Comparison of ENCODE assay signal across 1 cellular context in the genomic region with DNA sequence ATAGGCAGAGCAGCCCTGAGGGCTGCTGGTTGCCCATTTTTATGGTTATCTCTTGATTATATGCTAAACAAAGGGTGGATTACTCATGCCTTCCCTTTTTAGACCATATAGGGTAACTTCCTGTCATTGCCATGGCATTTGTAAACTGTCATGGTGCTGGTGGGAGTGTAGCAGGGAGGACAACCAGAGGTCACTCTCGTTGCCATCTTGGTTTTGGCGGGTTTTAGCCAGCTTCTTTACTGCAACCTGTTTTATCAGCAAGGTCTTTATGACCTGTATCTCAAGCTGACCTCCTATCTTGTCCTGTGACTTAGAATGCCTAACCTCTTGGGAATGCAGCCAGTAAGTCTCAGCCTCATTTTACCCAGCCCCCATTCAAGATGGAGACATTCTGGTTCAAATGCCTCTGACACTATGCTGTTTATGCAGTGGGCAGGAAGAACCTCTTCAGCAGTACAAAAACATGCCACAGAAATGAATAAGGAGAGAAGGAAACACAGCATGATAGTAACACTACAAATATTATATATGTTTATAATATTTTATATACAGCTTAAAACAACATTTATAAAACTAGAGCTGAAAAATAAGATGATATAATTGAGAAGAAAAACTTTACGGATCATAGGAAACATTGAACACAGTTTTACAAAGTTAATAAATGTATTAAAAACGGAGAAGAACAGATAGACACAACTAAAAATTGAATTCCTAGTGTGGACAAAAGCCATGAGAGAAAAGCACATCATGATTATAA.
TF ChIP-seq lines count a peak whose summit lies in the region.

No MANE protein-coding gene starts in this region.

TF ChIP-seq in K562, 482 proteins besides CTCF, POLR2A, EP300 and RAD21 (continued from another document and continues in another):
- TF ChIP-seq, protein P1, sequence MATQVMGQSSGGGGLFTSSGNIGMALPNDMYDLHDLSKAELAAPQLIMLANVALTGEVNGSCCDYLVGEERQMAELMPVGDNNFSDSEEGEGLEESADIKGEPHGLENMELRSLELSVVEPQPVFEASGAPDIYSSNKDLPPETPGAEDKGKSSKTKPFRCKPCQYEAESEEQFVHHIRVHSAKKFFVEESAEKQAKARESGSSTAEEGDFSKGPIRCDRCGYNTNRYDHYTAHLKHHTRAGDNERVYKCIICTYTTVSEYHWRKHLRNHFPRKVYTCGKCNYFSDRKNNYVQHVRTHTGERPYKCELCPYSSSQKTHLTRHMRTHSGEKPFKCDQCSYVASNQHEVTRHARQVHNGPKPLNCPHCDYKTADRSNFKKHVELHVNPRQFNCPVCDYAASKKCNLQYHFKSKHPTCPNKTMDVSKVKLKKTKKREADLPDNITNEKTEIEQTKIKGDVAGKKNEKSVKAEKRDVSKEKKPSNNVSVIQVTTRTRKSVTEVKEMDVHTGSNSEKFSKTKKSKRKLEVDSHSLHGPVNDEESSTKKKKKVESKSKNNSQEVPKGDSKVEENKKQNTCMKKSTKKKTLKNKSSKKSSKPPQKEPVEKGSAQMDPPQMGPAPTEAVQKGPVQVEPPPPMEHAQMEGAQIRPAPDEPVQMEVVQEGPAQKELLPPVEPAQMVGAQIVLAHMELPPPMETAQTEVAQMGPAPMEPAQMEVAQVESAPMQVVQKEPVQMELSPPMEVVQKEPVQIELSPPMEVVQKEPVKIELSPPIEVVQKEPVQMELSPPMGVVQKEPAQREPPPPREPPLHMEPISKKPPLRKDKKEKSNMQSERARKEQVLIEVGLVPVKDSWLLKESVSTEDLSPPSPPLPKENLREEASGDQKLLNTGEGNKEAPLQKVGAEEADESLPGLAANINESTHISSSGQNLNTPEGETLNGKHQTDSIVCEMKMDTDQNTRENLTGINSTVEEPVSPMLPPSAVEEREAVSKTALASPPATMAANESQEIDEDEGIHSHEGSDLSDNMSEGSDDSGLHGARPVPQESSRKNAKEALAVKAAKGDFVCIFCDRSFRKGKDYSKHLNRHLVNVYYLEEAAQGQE (CRISPR knock-in tag; IDR thresholded peaks at IDR 0.05; ENCODE audit: low read depth): peak; percentile 31; the same call in 1 of the 2 replicates
- TF ChIP-seq SMAD3 (CRISPR knock-in tag; conservative IDR thresholded peaks at IDR 0.05): peak; percentile 99
- TF ChIP-seq GTF2F1 (IDR thresholded peaks at IDR 0.05; ENCODE audit: low read depth, low read length): no peak
- TF ChIP-seq, protein P2, sequence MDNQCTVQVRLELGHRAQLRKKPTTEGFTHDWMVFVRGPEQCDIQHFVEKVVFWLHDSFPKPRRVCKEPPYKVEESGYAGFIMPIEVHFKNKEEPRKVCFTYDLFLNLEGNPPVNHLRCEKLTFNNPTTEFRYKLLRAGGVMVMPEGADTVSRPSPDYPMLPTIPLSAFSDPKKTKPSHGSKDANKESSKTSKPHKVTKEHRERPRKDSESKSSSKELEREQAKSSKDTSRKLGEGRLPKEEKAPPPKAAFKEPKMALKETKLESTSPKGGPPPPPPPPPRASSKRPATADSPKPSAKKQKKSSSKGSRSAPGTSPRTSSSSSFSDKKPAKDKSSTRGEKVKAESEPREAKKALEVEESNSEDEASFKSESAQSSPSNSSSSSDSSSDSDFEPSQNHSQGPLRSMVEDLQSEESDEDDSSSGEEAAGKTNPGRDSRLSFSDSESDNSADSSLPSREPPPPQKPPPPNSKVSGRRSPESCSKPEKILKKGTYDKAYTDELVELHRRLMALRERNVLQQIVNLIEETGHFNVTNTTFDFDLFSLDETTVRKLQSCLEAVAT (IDR thresholded peaks at IDR 0.05): no peak
- TF ChIP-seq LCOR (CRISPR knock-in tag; IDR thresholded peaks at IDR 0.05): peak; percentile 54; the same call in 1 of the 2 replicates
- TF ChIP-seq NONO (IDR thresholded peaks at IDR 0.05; ENCODE audit: low read depth in 2 of 2, low read length in 1 of 2): no peak
- no peak for TF ChIP-seq HDAC1 (IDR thresholded peaks at IDR 0.05)
- TF ChIP-seq L3MBTL2 (IDR thresholded peaks at IDR 0.05): 0 out of 2 replicates have a peak, but pooled peaks have one; percentile 12
- TF ChIP-seq, protein P3, sequence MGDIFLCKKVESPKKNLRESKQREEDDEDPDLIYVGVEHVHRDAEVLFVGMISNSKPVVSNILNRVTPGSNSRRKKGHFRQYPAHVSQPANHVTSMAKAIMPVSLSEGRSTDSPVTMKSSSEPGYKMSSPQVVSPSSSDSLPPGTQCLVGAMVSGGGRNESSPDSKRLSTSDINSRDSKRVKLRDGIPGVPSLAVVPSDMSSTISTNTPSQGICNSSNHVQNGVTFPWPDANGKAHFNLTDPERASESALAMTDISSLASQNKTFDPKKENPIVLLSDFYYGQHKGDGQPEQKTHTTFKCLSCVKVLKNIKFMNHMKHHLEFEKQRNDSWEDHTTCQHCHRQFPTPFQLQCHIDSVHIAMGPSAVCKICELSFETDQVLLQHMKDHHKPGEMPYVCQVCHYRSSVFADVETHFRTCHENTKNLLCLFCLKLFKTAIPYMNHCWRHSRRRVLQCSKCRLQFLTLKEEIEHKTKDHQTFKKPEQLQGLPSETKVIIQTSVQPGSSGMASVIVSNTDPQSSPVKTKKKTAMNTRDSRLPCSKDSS (IDR thresholded peaks at IDR 0.05; ENCODE audit: low read depth, partially characterized antibody): no peak
- no peak for TF ChIP-seq TCF7 (IDR thresholded peaks at IDR 0.05; ENCODE audit: borderline replicate concordance)
- no peak for TF ChIP-seq ZC3H11A (IDR thresholded peaks at IDR 0.05; ENCODE audit: low read depth, low read length)
- TF ChIP-seq COPS2 (conservative IDR thresholded peaks at IDR 0.05): no peak
- TF ChIP-seq ESRRB (CRISPR knock-in tag; IDR thresholded peaks at IDR 0.05; ENCODE audit: borderline replicate concordance): 0 out of 2 replicates have a peak, but pooled peaks have one; percentile 49
- peak; percentile 98 for TF ChIP-seq E2F3 (CRISPR knock-in tag; IDR thresholded peaks at IDR 0.05)
- TF ChIP-seq TGIF2 (CRISPR knock-in tag; IDR thresholded peaks at IDR 0.05): no peak
- TF ChIP-seq ZNF561 (CRISPR knock-in tag; conservative IDR thresholded peaks at IDR 0.05): peak; percentile 89
- TF ChIP-seq, protein P4, sequence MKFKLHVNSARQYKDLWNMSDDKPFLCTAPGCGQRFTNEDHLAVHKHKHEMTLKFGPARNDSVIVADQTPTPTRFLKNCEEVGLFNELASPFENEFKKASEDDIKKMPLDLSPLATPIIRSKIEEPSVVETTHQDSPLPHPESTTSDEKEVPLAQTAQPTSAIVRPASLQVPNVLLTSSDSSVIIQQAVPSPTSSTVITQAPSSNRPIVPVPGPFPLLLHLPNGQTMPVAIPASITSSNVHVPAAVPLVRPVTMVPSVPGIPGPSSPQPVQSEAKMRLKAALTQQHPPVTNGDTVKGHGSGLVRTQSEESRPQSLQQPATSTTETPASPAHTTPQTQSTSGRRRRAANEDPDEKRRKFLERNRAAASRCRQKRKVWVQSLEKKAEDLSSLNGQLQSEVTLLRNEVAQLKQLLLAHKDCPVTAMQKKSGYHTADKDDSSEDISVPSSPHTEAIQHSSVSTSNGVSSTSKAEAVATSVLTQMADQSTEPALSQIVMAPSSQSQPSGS (CRISPR knock-in tag; IDR thresholded peaks at IDR 0.05): no peak
- no peak for TF ChIP-seq PCBP2 (IDR thresholded peaks at IDR 0.05; ENCODE audit: low read depth, low read length, poor library complexity, severe bottlenecking)
- no peak for TF ChIP-seq TCF7L2 (IDR thresholded peaks at IDR 0.05; ENCODE audit: low read depth, low read length)
- TF ChIP-seq, protein P5, sequence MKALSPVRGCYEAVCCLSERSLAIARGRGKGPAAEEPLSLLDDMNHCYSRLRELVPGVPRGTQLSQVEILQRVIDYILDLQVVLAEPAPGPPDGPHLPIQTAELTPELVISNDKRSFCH (CRISPR knock-in tag; IDR thresholded peaks at IDR 0.05): no peak
- TF ChIP-seq, protein P5 (tag; IDR thresholded peaks at IDR 0.05): peak; percentile 97
- TF ChIP-seq ZZZ3 (IDR thresholded peaks at IDR 0.05): no peak
- TF ChIP-seq, protein P6, sequence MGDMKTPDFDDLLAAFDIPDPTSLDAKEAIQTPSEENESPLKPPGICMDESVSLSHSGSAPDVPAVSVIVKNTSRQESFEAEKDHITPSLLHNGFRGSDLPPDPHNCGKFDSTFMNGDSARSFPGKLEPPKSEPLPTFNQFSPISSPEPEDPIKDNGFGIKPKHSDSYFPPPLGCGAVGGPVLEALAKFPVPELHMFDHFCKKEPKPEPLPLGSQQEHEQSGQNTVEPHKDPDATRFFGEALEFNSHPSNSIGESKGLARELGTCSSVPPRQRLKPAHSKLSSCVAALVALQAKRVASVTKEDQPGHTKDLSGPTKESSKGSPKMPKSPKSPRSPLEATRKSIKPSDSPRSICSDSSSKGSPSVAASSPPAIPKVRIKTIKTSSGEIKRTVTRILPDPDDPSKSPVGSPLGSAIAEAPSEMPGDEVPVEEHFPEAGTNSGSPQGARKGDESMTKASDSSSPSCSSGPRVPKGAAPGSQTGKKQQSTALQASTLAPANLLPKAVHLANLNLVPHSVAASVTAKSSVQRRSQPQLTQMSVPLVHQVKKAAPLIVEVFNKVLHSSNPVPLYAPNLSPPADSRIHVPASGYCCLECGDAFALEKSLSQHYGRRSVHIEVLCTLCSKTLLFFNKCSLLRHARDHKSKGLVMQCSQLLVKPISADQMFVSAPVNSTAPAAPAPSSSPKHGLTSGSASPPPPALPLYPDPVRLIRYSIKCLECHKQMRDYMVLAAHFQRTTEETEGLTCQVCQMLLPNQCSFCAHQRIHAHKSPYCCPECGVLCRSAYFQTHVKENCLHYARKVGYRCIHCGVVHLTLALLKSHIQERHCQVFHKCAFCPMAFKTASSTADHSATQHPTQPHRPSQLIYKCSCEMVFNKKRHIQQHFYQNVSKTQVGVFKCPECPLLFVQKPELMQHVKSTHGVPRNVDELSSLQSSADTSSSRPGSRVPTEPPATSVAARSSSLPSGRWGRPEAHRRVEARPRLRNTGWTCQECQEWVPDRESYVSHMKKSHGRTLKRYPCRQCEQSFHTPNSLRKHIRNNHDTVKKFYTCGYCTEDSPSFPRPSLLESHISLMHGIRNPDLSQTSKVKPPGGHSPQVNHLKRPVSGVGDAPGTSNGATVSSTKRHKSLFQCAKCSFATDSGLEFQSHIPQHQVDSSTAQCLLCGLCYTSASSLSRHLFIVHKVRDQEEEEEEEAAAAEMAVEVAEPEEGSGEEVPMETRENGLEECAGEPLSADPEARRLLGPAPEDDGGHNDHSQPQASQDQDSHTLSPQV (IDR thresholded peaks at IDR 0.05): peak; percentile 97
- no peak for TF ChIP-seq HLTF (IDR thresholded peaks at IDR 0.05)
- TF ChIP-seq ILK (tag; IDR thresholded peaks at IDR 0.05; ENCODE audit: borderline replicate concordance, low read depth): peak; percentile 91
- TF ChIP-seq, protein P7, sequence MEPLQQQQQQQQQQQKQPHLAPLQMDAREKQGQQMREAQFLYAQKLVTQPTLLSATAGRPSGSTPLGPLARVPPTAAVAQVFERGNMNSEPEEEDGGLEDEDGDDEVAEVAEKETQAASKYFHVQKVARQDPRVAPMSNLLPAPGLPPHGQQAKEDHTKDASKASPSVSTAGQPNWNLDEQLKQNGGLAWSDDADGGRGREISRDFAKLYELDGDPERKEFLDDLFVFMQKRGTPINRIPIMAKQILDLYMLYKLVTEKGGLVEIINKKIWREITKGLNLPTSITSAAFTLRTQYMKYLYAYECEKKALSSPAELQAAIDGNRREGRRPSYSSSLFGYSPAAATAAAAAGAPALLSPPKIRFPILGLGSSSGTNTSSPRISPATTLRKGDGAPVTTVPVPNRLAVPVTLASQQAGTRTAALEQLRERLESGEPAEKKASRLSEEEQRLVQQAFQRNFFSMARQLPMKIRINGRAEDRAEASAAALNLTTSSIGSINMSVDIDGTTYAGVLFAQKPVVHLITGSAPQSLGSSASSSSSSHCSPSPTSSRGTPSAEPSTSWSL (CRISPR knock-in tag; IDR thresholded peaks at IDR 0.05; ENCODE audit: borderline replicate concordance): peak; percentile 94; the same call in 1 of the 2 replicates
- TF ChIP-seq ILF3 (IDR thresholded peaks at IDR 0.05; ENCODE audit: borderline replicate concordance): no peak
- TF ChIP-seq RNF2 (IDR thresholded peaks at IDR 0.05): 0 out of 2 replicates have a peak, but pooled peaks have one; percentile 20
- TF ChIP-seq KLF1 (tag; IDR thresholded peaks at IDR 0.05): peak; percentile 92
- TF ChIP-seq SUPT5H (IDR thresholded peaks at IDR 0.05): no peak
- TF ChIP-seq ZSCAN32 (CRISPR knock-in tag; IDR thresholded peaks at IDR 0.05): peak; percentile 86
- TF ChIP-seq, protein P8, sequence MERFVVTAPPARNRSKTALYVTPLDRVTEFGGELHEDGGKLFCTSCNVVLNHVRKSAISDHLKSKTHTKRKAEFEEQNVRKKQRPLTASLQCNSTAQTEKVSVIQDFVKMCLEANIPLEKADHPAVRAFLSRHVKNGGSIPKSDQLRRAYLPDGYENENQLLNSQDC (CRISPR knock-in tag; IDR thresholded peaks at IDR 0.05): no peak
- peak; percentile 92 for TF ChIP-seq DDX20 (tag; IDR thresholded peaks at IDR 0.05; ENCODE audit: low read depth)
- peak; percentile 89 for TF ChIP-seq TCFL5 (CRISPR knock-in tag; conservative IDR thresholded peaks at IDR 0.05)
- TF ChIP-seq ZNF668 (CRISPR knock-in tag; IDR thresholded peaks at IDR 0.05): peak; percentile 83
- TF ChIP-seq RBFOX2 (IDR thresholded peaks at IDR 0.05; ENCODE audit: low read depth, low read length): no peak
- TF ChIP-seq, protein P9, sequence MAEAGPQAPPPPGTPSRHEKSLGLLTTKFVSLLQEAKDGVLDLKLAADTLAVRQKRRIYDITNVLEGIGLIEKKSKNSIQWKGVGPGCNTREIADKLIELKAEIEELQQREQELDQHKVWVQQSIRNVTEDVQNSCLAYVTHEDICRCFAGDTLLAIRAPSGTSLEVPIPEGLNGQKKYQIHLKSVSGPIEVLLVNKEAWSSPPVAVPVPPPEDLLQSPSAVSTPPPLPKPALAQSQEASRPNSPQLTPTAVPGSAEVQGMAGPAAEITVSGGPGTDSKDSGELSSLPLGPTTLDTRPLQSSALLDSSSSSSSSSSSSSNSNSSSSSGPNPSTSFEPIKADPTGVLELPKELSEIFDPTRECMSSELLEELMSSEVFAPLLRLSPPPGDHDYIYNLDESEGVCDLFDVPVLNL (CRISPR knock-in tag; IDR thresholded peaks at IDR 0.05; ENCODE audit: low read depth): no peak
- TF ChIP-seq YY1 (IDR thresholded peaks at IDR 0.05; ENCODE audit: borderline replicate concordance in 1 of 3, control insufficient read depth in 1 of 3, extremely low read depth in 1 of 3, insufficient read depth in 3 of 3, insufficient read length in 1 of 3, insufficient replicate concordance in 2 of 3, low read depth in 1 of 3, low read length in 2 of 3): peak in 1 of 3 experiments; percentile 74
- TF ChIP-seq, protein P10, sequence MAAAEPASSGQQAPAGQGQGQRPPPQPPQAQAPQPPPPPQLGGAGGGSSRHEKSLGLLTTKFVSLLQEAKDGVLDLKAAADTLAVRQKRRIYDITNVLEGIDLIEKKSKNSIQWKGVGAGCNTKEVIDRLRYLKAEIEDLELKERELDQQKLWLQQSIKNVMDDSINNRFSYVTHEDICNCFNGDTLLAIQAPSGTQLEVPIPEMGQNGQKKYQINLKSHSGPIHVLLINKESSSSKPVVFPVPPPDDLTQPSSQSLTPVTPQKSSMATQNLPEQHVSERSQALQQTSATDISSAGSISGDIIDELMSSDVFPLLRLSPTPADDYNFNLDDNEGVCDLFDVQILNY (CRISPR knock-in tag; IDR thresholded peaks at IDR 0.05): no peak
- peak; percentile 97 for TF ChIP-seq PYGO2 (tag; IDR thresholded peaks at IDR 0.05)
